8 cellular contexts compared by ENCODE assay signal in genomic region chr2:45342-46130, GRCh38. TPM values are rescaled to one million over a fixed set of nuclear protein-coding genes. Genes with fewer than 3 reads are reported as not detected.
DNase-seq lines count a peak whose midpoint lies in the region; ATAC-seq, FAIRE-seq and TF ChIP-seq lines count a peak whose summit lies in the region.

No MANE protein-coding gene starts in this region.

- no peak overlapping the region for H2BK20ac ChIP-seq in H1 (ENCODE audit: low read length)

- no peaks in the 10 kb centered on the region for H3K36me3 ChIP-seq in CD4-positive, CD25-positive, alpha-beta regulatory T cell (ENCODE audit: control insufficient read depth, insufficient read depth, low read length)
- peaks cover 2 to 8% (median 5%) of the 10 kb centered on the region in 4 experiments; a peak in 6 of 8 replicates for H3K36me3 ChIP-seq in H1 (ENCODE audit: control insufficient read depth in 2 of 4, insufficient read depth in 4 of 4, low read length in 3 of 4)

- H3K14ac ChIP-seq in H1 (ENCODE audit: insufficient read length): no peak overlapping the region

- ATAC-seq in CD4-positive, CD25-positive, alpha-beta regulatory T cell (ENCODE audit: low read depth in 2 of 2): peak in 1 of 2 donors; percentile 10
- no peak for ATAC-seq in HG03521 (IDR thresholded peaks at IDR 0.05; ENCODE audit: unreplicated experiment)

- H4K5ac ChIP-seq in H1 (ENCODE audit: insufficient read length, low read depth, low read length): no peak overlapping the region

- H2BK15ac ChIP-seq in H1 (ENCODE audit: low read length): no peak overlapping the region

- peak overlapping the region; percentile 80 to 91 (median 84) for H3K4me3 Mint-ChIP-seq in CD4-positive, CD25-positive, alpha-beta regulatory T cell
- peak overlapping the region; percentile 66 for H3K4me3 Mint-ChIP-seq in nephron progenitor cell

- no peak overlapping the region for H3K23ac ChIP-seq in H1 (ENCODE audit: insufficient read length)

- no peak for TF ChIP-seq POLR2A in H1 (IDR thresholded peaks at IDR 0.05; ENCODE audit: control extremely low read depth in 1 of 2, low read depth in 2 of 2, low read length in 2 of 2)

- H3K4ac ChIP-seq in H1 (replicated peaks; ENCODE audit: insufficient read length, low read depth, low read length): no peak overlapping the region

- peak overlapping the region; percentile 71; the same call in 1 of the 2 replicates for H3K18ac ChIP-seq in H1 (ENCODE audit: extremely low read depth, low read length)

- H3K27ac Mint-ChIP-seq in CD4-positive, CD25-positive, alpha-beta regulatory T cell: peak overlapping the region in 1 of 3 donors; percentile 47
- no peak overlapping the region for H3K27ac Mint-ChIP-seq in nephron progenitor cell

- no peak for FAIRE-seq in H1 (lab: Jason Lieb, UNC)

- no peaks in the 10 kb centered on the region for H3K27me3 ChIP-seq in CD4-positive, CD25-positive, alpha-beta regulatory T cell (ENCODE audit: control insufficient read depth, insufficient read depth, low read length)
- H3K27me3 ChIP-seq in H1 (replicated peaks in 1 of 4; ENCODE audit: control insufficient read depth in 3 of 4, extremely low read depth in 1 of 4, insufficient read depth in 3 of 4, low read length in 3 of 4): peaks cover 0 to 12% (median 5%) of the 10 kb centered on the region in 4 experiments; a peak in 4 of 7 replicates

- POLR2A ChIA-PET in H1 (lab: Charles Lee; ENCODE audit: partially characterized antibody): interaction anchor here (1.2 to 2.0 kb wide), 4 partner anchors 11 to 244 kb away, joined by 3 to 4 read pairs (median 4); no protein-coding TSS in a partner anchor

- peaks cover 10% of the 10 kb centered on the region; the same call in 1 of the 2 replicates for H3K23me2 ChIP-seq in H1 (ENCODE audit: low read depth, low read length)

- TF ChIP-seq RAD21 in H1 (IDR thresholded peaks at IDR 0.05 in 1 of 2, conservative IDR thresholded peaks at IDR 0.05 in 1 of 2; ENCODE audit: low read depth in 2 of 2, low read length in 2 of 2): peak in 1 of 2 experiments; percentile 0; a peak in 1 of 4 replicates

- peak overlapping the region; percentile 76 to 93 for H3K4me2 ChIP-seq in H1 (ENCODE audit: insufficient read depth in 1 of 2, low read depth in 2 of 2, low read length in 2 of 2)

- H2BK12ac ChIP-seq in H1 (ENCODE audit: low read depth, low read length): no peak overlapping the region

- H2AFZ ChIP-seq in H1 (ENCODE audit: low read length): no peak overlapping the region

- no peak overlapping the region for H3K27ac ChIP-seq in CD4-positive, CD25-positive, alpha-beta regulatory T cell (ENCODE audit: insufficient read depth, low read length, poor library complexity, severe bottlenecking)
- no peak overlapping the region for H3K27ac ChIP-seq in H1 (ENCODE audit: low read depth, low read length)

- 2% methylated on average over 59 of the region's 76 CpGs; no CpG with 5 or more reads in 1 of the 2 experiments for WGBS in H1 (ENCODE audit: extremely low coverage in 1 of 2, insufficient coverage in 1 of 2, insufficient read length in 1 of 2, insufficient replicate concordance in 2 of 2, low coverage in 1 of 2, low lambda C conversion rate in 2 of 2, missing lambda C conversion rate in 1 of 2), 2 experiments

- H3K27me3 Mint-ChIP-seq in CD4-positive, CD25-positive, alpha-beta regulatory T cell: peaks cover 47% of the 10 kb centered on the region
- H3K27me3 Mint-ChIP-seq in nephron progenitor cell (ENCODE audit: low read depth, poor library complexity): peaks cover 80% of the 10 kb centered on the region

- H3K36me3 Mint-ChIP-seq in CD4-positive, CD25-positive, alpha-beta regulatory T cell: no peaks in the 10 kb centered on the region
- H3K36me3 Mint-ChIP-seq in nephron progenitor cell (ENCODE audit: low read depth): no peaks in the 10 kb centered on the region

- H2BK120ac ChIP-seq in H1 (replicated peaks; ENCODE audit: low read depth, low read length): no peak overlapping the region

- H3K9ac ChIP-seq in H1 (replicated peaks in 1 of 4; ENCODE audit: extremely low read depth in 1 of 4, low read depth in 3 of 4, low read length in 3 of 4): peak overlapping the region in 3 of 4 experiments; percentile 13 to 60 (median 41); a peak in 3 of 7 replicates

- TF ChIP-seq EP300 in H1 (IDR thresholded peaks at IDR 0.05; ENCODE audit: borderline replicate concordance in 1 of 2, low read depth in 2 of 2, low read length in 2 of 2): no peak

- CTCF ChIA-PET in H1 (lab: Charles Lee; ENCODE audit: partially characterized antibody): interaction anchor here (0.5 to 3.1 kb wide), 10 partner anchors 10 to 669 kb away, joined by 3 to 15 read pairs (median 3); no protein-coding TSS in a partner anchor

- peaks cover 8% of the 10 kb centered on the region in 2 experiments for H4K20me1 ChIP-seq in H1 (replicated peaks in 1 of 2; ENCODE audit: control insufficient read depth in 1 of 2, insufficient read depth in 2 of 2, low read length in 2 of 2)

- peaks cover 2% of the 10 kb centered on the region for H3K79me1 ChIP-seq in H1 (ENCODE audit: low read depth, low read length)

- TF ChIP-seq CTCF in H1 (IDR thresholded peaks at IDR 0.05; ENCODE audit: control extremely low read depth in 1 of 3, insufficient read depth in 1 of 3, low read depth in 1 of 3, low read length in 3 of 3): no peak
- no peak for TF ChIP-seq CTCF in nephron progenitor cell (IDR thresholded peaks at IDR 0.05)

- H3K56ac ChIP-seq in H1 (replicated peaks; ENCODE audit: insufficient read length, low read depth, low read length): no peak overlapping the region

- H4K8ac ChIP-seq in H1 (ENCODE audit: extremely low read depth, insufficient read depth, low read length): peak overlapping the region; percentile 51; the same call in 1 of the 2 replicates

- peaks cover 0 to 1% (median 0%) of the 10 kb centered on the region in 7 donors for H3K9me3 Mint-ChIP-seq in CD4-positive, CD25-positive, alpha-beta regulatory T cell
- no peaks in the 10 kb centered on the region for H3K9me3 Mint-ChIP-seq in nephron progenitor cell

- no peak overlapping the region for H2AK5ac ChIP-seq in H1 (ENCODE audit: low read depth, low read length)

- peaks cover 0 to 34% of the 10 kb centered on the region in 2 experiments; a peak in 3 of 4 replicates for H3K79me2 ChIP-seq in H1 (ENCODE audit: control insufficient read depth in 1 of 2, insufficient read depth in 2 of 2, low read length in 2 of 2)

- H2BK5ac ChIP-seq in H1 (ENCODE audit: low read depth, low read length): no peak overlapping the region

- DNase-seq in CD4-positive, CD25-positive, alpha-beta regulatory T cell: no peak
- peak; percentile 9 for DNase-seq in NCI-H69 (lab: John Stamatoyannopoulos, UW)
- peak in 1 of 2 experiments; percentile 61 for DNase-seq in H1 (ENCODE audit: low read depth in 1 of 2, low spot score in 2 of 2)
- DNase-seq in nephron progenitor cell: peak; percentile 24
- DNase-seq in C1 segment of cervical spinal cord (lab: John Stamatoyannopoulos, UW): no peak
- no peak for DNase-seq in stimulated activated CD4-positive, alpha-beta T cell treated with anti-CD3 and anti-CD28 coated beads, Interleukin-2, amount 100 ng/mL, for 48 hours
- DNase-seq in NCI-H2107 (lab: John Stamatoyannopoulos, UW): no peak

- peaks cover 33% of the 10 kb centered on the region for H3K4me1 ChIP-seq in CD4-positive, CD25-positive, alpha-beta regulatory T cell (ENCODE audit: control insufficient read depth, insufficient read depth, low read length, poor library complexity, severe bottlenecking)
- H3K4me1 ChIP-seq in H1 (replicated peaks in 1 of 4; ENCODE audit: control insufficient read depth in 3 of 4, insufficient read depth in 4 of 4, low read length in 3 of 4): peaks cover 6 to 11% (median 11%) of the 10 kb centered on the region in 4 experiments; a peak in 6 of 7 replicates

- H3K4me1 Mint-ChIP-seq in CD4-positive, CD25-positive, alpha-beta regulatory T cell: peaks cover 3 to 34% (median 21%) of the 10 kb centered on the region in 4 donors
- peaks cover 15% of the 10 kb centered on the region for H3K4me1 Mint-ChIP-seq in nephron progenitor cell

- no peak overlapping the region for H4K91ac ChIP-seq in H1 (replicated peaks; ENCODE audit: insufficient read length, low read length)

- H3K4me3 ChIP-seq in CD4-positive, CD25-positive, alpha-beta regulatory T cell (ENCODE audit: low read depth, low read length): peak overlapping the region; percentile 62
- peak overlapping the region; percentile 66 to 82 (median 74) for H3K4me3 ChIP-seq in H1 (ENCODE audit: extremely low read depth in 1 of 4, insufficient read depth in 2 of 4, low read depth in 3 of 4, low read length in 4 of 4)

- H3K9me3 ChIP-seq in CD4-positive, CD25-positive, alpha-beta regulatory T cell (ENCODE audit: control insufficient read depth in 2 of 2, low read length in 2 of 2): no peaks in the 10 kb centered on the region
- no peaks in the 10 kb centered on the region for H3K9me3 ChIP-seq in H1 (ENCODE audit: insufficient read depth in 2 of 2, low read depth in 1 of 2, low read length in 1 of 2)

TF ChIP-seq in H1, 55 proteins besides CTCF, POLR2A, EP300 and RAD21:
- TF ChIP-seq GABPA (IDR thresholded peaks at IDR 0.05; ENCODE audit: borderline replicate concordance, insufficient read depth, low read length) (no peak), ASH2L (IDR thresholded peaks at IDR 0.05; ENCODE audit: low read length) (peak; percentile 42), JUND (IDR thresholded peaks at IDR 0.05; ENCODE audit: low read length) (no peak), SUZ12 (IDR thresholded peaks at IDR 0.05; ENCODE audit: low read length) (peak; percentile 53; the same call in 1 of the 2 replicates), PHF8 (conservative IDR thresholded peaks at IDR 0.05; ENCODE audit: low read depth, low read length) (0 out of 2 replicates have a peak, but pooled peaks have one; percentile 24), RBBP5 (IDR thresholded peaks at IDR 0.05; ENCODE audit: borderline replicate concordance, low read depth, low read length) (peak; percentile 40; the same call in 1 of the 2 replicates), SAP30 (IDR thresholded peaks at IDR 0.05; ENCODE audit: insufficient read depth, insufficient replicate concordance, low read length) (peak; percentile 30)

RNA-seq across cellular contexts. Expression of gene FAM110C, which starts 0.8 kb away (rescaled TPM):
- 4.9 TPM for total RNA-seq in CD4-positive, CD25-positive, alpha-beta regulatory T cell
- polyA plus RNA-seq in CD4-positive, CD25-positive, alpha-beta regulatory T cell: 1 to 10 TPM in 2 of 4 donors, under 1 TPM in 2; 0.79 to 1.9 (median 1.4) TPM
- total RNA-seq in H1 (2021; fragmentation: NEBNext Ultra II Directional; extraction: Animal tissue kit (Norgen Biotek cat#: 25700)): 13.2 and 15.4 TPM in 2 replicates
- 3.4 and 4.8 TPM in 2 replicates for polyA plus RNA-seq in H1 (2011; rRNA removed)
- polyA plus RNA-seq in H1 (2011; cell fraction: cytosol; rRNA removed): 5.9 TPM
- 5.7 TPM for polyA plus RNA-seq in H1 (2011; cell fraction: nucleus; rRNA removed)
- 5.3 to 17.2 TPM (median 8.3 TPM) in 4 replicates for polyA plus RNA-seq in H1 (2012, experiment 1 of 2)
- 5.9 TPM for polyA plus RNA-seq in H1 (2012, experiment 2 of 2)
- 9.4 TPM for polyA plus RNA-seq in H1 (2013, experiment 1 of 2)
- polyA plus RNA-seq in H1 (2013, experiment 2 of 2): 10.3 TPM
- polyA minus RNA-seq in H1 (2011; rRNA and poly(A)+ RNA removed): 2.6 and 3.4 TPM in 2 replicates
- polyA minus RNA-seq in H1 (2011; cell fraction: cytosol; rRNA and poly(A)+ RNA removed): 4.6 TPM
- polyA minus RNA-seq in H1 (2011; cell fraction: nucleus; rRNA and poly(A)+ RNA removed): 10.6 TPM

Comparison
In these comparisons a context has a peak if more than half of its experiments do, and no peak if none do; other contexts are left out.
1. DNase-seq: peak in NCI-H69 (single experiment) and nephron progenitor cell (single experiment); none in CD4-positive, CD25-positive, alpha-beta regulatory T cell (0 of 3), C1 segment of cervical spinal cord (0 of 14), stimulated activated CD4-positive, alpha-beta T cell treated with anti-CD3 and anti-CD28 coated beads, Interleukin-2, amount 100 ng/mL, for 48 hours (0 of 2) and NCI-H2107 (single experiment).